ENCODE assay signal across 31 cellular contexts in genomic region chr11:83945953-83946352, GRCh38.
DNase-seq lines count a peak whose midpoint lies in the region; ATAC-seq and TF ChIP-seq lines count a peak whose summit lies in the region.
"Had no signal": no experiment of that assay in that cellular context is flagged by ENCODE, and none has a peak within 500 bp of the region (broad histone marks: within the 10 kb centered on the region; RNA-seq: fewer than 3 reads in every experiment).

No MANE protein-coding gene starts in this region.

- peak overlapping the region; percentile 57; the same call in 1 of the 2 replicates for H3K27ac Mint-ChIP-seq in GM23338
- no peak overlapping the region for H3K27ac Mint-ChIP-seq in mesothelial cell of epicardium
- no peak overlapping the region for H3K27ac Mint-ChIP-seq in activated T-helper 1 cell treated with anti-CD3 and anti-CD28 coated beads, Interleukin-12 subunit alpha, Interleukin-12 subunit beta, Interleukin-2, Interleukin-4 antibody, amounts not matched to agents 30 ng/mL and 10 ng/mL and 1 ng/mL, durations not matched to agents 14 hours and 24 hours and 36 hours
- H3K27ac Mint-ChIP-seq: B cell; CD14-positive monocyte; CD4-positive, alpha-beta memory T cell; CD4-positive, alpha-beta T cell; CD4-positive, CD25-positive, alpha-beta regulatory T cell; CD8-positive, alpha-beta memory T cell; CD8-positive, alpha-beta T cell had no signal

- H3K36me3 ChIP-seq in GM23338 (ENCODE audit: insufficient read depth): no peaks in the 10 kb centered on the region
- H3K36me3 ChIP-seq: BE2C; BLaER1; BLaER1 treated with 17β-estradiol and CSF1 and Interleukin-3, amounts not matched to agents 10 nM and 100 nM had no signal

- intact Hi-C loops in posterior vena cava (cut with DNase I): no loop called here
- intact Hi-C loops in activated T-helper 1 cell treated with anti-CD3 and anti-CD28 coated beads, Interleukin-12 subunit alpha, Interleukin-12 subunit beta, Interleukin-2, Interleukin-4 antibody, amounts not matched to agents 30 ng/mL and 10 ng/mL and 1 ng/mL, durations not matched to agents 14 hours and 24 hours and 36 hours (cut with micrococcal nuclease): no loop called here

- H3F3A ChIP-seq in GM23338 (replicated peaks; ENCODE audit: low read depth): no peaks in the 10 kb centered on the region

- H3K4me3 Mint-ChIP-seq in GM23338 (no peak overlapping the region), mesothelial cell of epicardium (no peak overlapping the region)
- H3K4me3 Mint-ChIP-seq in activated T-helper 1 cell treated with anti-CD3 and anti-CD28 coated beads, Interleukin-12 subunit alpha, Interleukin-12 subunit beta, Interleukin-2, Interleukin-4 antibody, amounts not matched to agents 30 ng/mL and 10 ng/mL and 1 ng/mL, durations not matched to agents 14 hours and 24 hours and 36 hours: no peak overlapping the region
- H3K4me3 Mint-ChIP-seq: B cell; CD14-positive monocyte; CD4-positive, alpha-beta memory T cell; CD4-positive, alpha-beta T cell; CD4-positive, CD25-positive, alpha-beta regulatory T cell; CD8-positive, alpha-beta memory T cell; CD8-positive, alpha-beta T cell had no signal

- no peaks in the 10 kb centered on the region for H4K20me1 ChIP-seq in GM23338 (replicated peaks; ENCODE audit: insufficient read depth)
- H4K20me1 ChIP-seq: BLaER1; BLaER1 treated with 17β-estradiol and CSF1 and Interleukin-3, amounts not matched to agents 10 nM and 100 nM had no signal

- no peak for ATAC-seq in GM23338
- ATAC-seq: A549; CD8-positive, alpha-beta T cell had no signal

- H3K27me3 Mint-ChIP-seq in GM23338 (ENCODE audit: insufficient read depth, low read depth, poor library complexity) (peaks cover 2% of the 10 kb centered on the region), mesothelial cell of epicardium (ENCODE audit: low read depth) (no peaks in the 10 kb centered on the region)
- H3K27me3 Mint-ChIP-seq in activated T-helper 1 cell treated with anti-CD3 and anti-CD28 coated beads, Interleukin-12 subunit alpha, Interleukin-12 subunit beta, Interleukin-2, Interleukin-4 antibody, amounts not matched to agents 30 ng/mL and 10 ng/mL and 1 ng/mL, durations not matched to agents 14 hours and 24 hours and 36 hours (ENCODE audit: insufficient read depth): no peaks in the 10 kb centered on the region
- H3K27me3 Mint-ChIP-seq: B cell; CD4-positive, alpha-beta memory T cell; CD4-positive, alpha-beta T cell; CD4-positive, CD25-positive, alpha-beta regulatory T cell; CD8-positive, alpha-beta memory T cell had no signal

- 0 out of 2 replicates have a peak, but pooled peaks cover 5% of the 10 kb centered on the region for H3K4me1 ChIP-seq in GM23338 (ENCODE audit: insufficient read depth)
- H3K4me1 ChIP-seq: A549; BE2C; BLaER1; BLaER1 treated with 17β-estradiol and CSF1 and Interleukin-3, amounts not matched to agents 10 nM and 100 nM; Caco-2 had no signal

- H2AFZ ChIP-seq in GM23338: no peak overlapping the region

- no peak overlapping the region for H3K4me3 ChIP-seq in GM23338
- H3K4me3 ChIP-seq: A549; BLaER1; BLaER1 treated with 17β-estradiol and CSF1 and Interleukin-3, amounts not matched to agents 10 nM and 100 nM had no signal

- H3K4me1 Mint-ChIP-seq in GM23338: peaks cover 15% of the 10 kb centered on the region; the same call in 2 of the 3 replicates
- no peaks in the 10 kb centered on the region for H3K4me1 Mint-ChIP-seq in mesothelial cell of epicardium
- no peaks in the 10 kb centered on the region for H3K4me1 Mint-ChIP-seq in activated T-helper 1 cell treated with anti-CD3 and anti-CD28 coated beads, Interleukin-12 subunit alpha, Interleukin-12 subunit beta, Interleukin-2, Interleukin-4 antibody, amounts not matched to agents 30 ng/mL and 10 ng/mL and 1 ng/mL, durations not matched to agents 14 hours and 24 hours and 36 hours (ENCODE audit: low read depth)
- H3K4me1 Mint-ChIP-seq: B cell; CD14-positive monocyte; CD4-positive, alpha-beta memory T cell; CD4-positive, CD25-positive, alpha-beta regulatory T cell; CD8-positive, alpha-beta memory T cell had no signal

- H3K9me3 Mint-ChIP-seq in GM23338 (peaks cover 4% of the 10 kb centered on the region; the same call in 1 of the 3 replicates), mesothelial cell of epicardium (peaks cover 14% of the 10 kb centered on the region)
- H3K9me3 Mint-ChIP-seq in activated T-helper 1 cell treated with anti-CD3 and anti-CD28 coated beads, Interleukin-12 subunit alpha, Interleukin-12 subunit beta, Interleukin-2, Interleukin-4 antibody, amounts not matched to agents 30 ng/mL and 10 ng/mL and 1 ng/mL, durations not matched to agents 14 hours and 24 hours and 36 hours: peaks cover 9% of the 10 kb centered on the region

- H3K36me3 Mint-ChIP-seq in GM23338 (ENCODE audit: low read depth) (no peaks in the 10 kb centered on the region; the same call in 2 of the 3 replicates), mesothelial cell of epicardium (no peaks in the 10 kb centered on the region)
- no peaks in the 10 kb centered on the region for H3K36me3 Mint-ChIP-seq in activated T-helper 1 cell treated with anti-CD3 and anti-CD28 coated beads, Interleukin-12 subunit alpha, Interleukin-12 subunit beta, Interleukin-2, Interleukin-4 antibody, amounts not matched to agents 30 ng/mL and 10 ng/mL and 1 ng/mL, durations not matched to agents 14 hours and 24 hours and 36 hours (ENCODE audit: low read depth)
- H3K36me3 Mint-ChIP-seq: CD14-positive monocyte; CD4-positive, alpha-beta memory T cell; CD4-positive, CD25-positive, alpha-beta regulatory T cell; CD8-positive, alpha-beta memory T cell; CD8-positive, alpha-beta T cell had no signal

- H3K79me2 ChIP-seq in GM23338 (replicated peaks; ENCODE audit: insufficient read depth): no peaks in the 10 kb centered on the region

- H3K9me2 ChIP-seq in GM23338 (ENCODE audit: insufficient read depth): no peaks in the 10 kb centered on the region

- DNase-seq in GM23338 (ENCODE audit: low spot score) (no peak), posterior vena cava (ENCODE audit: low spot score) (peak; percentile 35), mesothelial cell of epicardium (ENCODE audit: low spot score in 2 of 2, unreplicated experiment in 2 of 2) (no peak)
- no peak for DNase-seq in activated T-helper 1 cell treated with anti-CD3 and anti-CD28 coated beads, Interleukin-12 subunit alpha, Interleukin-12 subunit beta, Interleukin-2, Interleukin-4 antibody, amounts not matched to agents 30 ng/mL and 10 ng/mL and 1 ng/mL, durations not matched to agents 14 hours and 24 hours and 36 hours (ENCODE audit: low spot score)
- DNase-seq: 8988T; ACHN; AML-193; BE2C; C1 segment of cervical spinal cord; Caco-2; Calu3; CD4-positive, alpha-beta memory T cell; CD4-positive, alpha-beta T cell; CD4-positive, CD25-positive, alpha-beta regulatory T cell; CD8-positive, alpha-beta memory T cell; CD8-positive, alpha-beta T cell; COR-L47; DMS 273 treated with DMSO at 0.1 percent for 48 hours; DMS153; DMS53; DMS79; DMS79 treated with DMSO at 0.1 percent for 48 hours; DND-41; EL had no signal

- no peak overlapping the region for H3K27ac ChIP-seq in GM23338 (ENCODE audit: low read depth)
- H3K27ac ChIP-seq: 22Rv1; A549; BLaER1; BLaER1 treated with 17β-estradiol and CSF1 and Interleukin-3, amounts not matched to agents 10 nM and 100 nM; C4-2B had no signal

- no peak overlapping the region for H3K4me2 ChIP-seq in GM23338
- H3K4me2 ChIP-seq: A549; BLaER1; BLaER1 treated with 17β-estradiol and CSF1 and Interleukin-3, amounts not matched to agents 10 nM and 100 nM had no signal

- H3K27me3 ChIP-seq in GM23338 (ENCODE audit: insufficient read depth): no peaks in the 10 kb centered on the region
- H3K27me3 ChIP-seq: BE2C; BLaER1; BLaER1 treated with 17β-estradiol and CSF1 and Interleukin-3, amounts not matched to agents 10 nM and 100 nM had no signal

- no peak for TF ChIP-seq CTCF in GM23338 (conservative IDR thresholded peaks at IDR 0.05; ENCODE audit: low read depth in 2 of 2)
- no peak for TF ChIP-seq CTCF in mesothelial cell of epicardium (IDR thresholded peaks at IDR 0.05; ENCODE audit: unreplicated experiment)

TF ChIP-seq in GM23338, 12 proteins besides CTCF, POLR2A, EP300 and RAD21 (continues in another document):
- no peak for TF ChIP-seq POLR2AphosphoS5 (IDR thresholded peaks at IDR 0.05; ENCODE audit: low read depth)
- TF ChIP-seq STAT1 (IDR thresholded peaks at IDR 0.05; ENCODE audit: unreplicated experiment): no peak
- TF ChIP-seq ZNF114 (CRISPR knock-in tag; IDR thresholded peaks at IDR 0.05): no peak
- TF ChIP-seq ZNF331 (CRISPR knock-in tag; IDR thresholded peaks at IDR 0.05; ENCODE audit: low read depth): no peak
- no peak for TF ChIP-seq NANOG (IDR thresholded peaks at IDR 0.05; ENCODE audit: borderline replicate concordance)
- no peak for TF ChIP-seq JUNB (IDR thresholded peaks at IDR 0.05; ENCODE audit: unreplicated experiment)
- TF ChIP-seq ETS1 (IDR thresholded peaks at IDR 0.05): no peak
- no peak for TF ChIP-seq CREB1 (CRISPR knock-in tag; IDR thresholded peaks at IDR 0.05; ENCODE audit: low read depth)
